Comparison of ENCODE assay signal across 21 cellular contexts in the genomic region with DNA sequence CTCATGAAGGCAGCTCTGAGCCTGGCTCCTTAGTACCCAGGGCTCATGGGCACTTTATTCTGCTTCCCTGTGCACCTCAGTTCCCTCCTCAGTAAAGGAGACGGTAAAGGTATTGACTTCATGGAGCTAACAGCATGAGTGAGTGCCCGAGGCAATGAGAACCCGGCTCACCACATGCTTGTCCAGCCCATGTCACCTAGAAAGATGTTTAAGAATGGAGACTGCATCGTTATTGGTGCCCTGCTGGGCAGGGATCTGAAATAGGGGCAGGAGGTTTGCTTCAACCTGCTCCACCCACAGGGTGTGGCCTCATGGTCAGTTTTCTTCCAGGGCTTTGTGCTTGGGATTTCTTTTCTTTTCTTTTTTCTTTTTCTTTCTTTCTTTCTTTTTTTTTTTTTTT. TPM values are rescaled to one million over a fixed set of nuclear protein-coding genes. Genes with fewer than 3 reads are reported as not detected.
DNase-seq lines count a peak whose midpoint lies in the region; ATAC-seq and TF ChIP-seq lines count a peak whose summit lies in the region.
"Had no signal": no experiment of that assay in that cellular context is flagged by ENCODE, and none has a peak within 500 bp of the region (broad histone marks: within the 10 kb centered on the region; RNA-seq: fewer than 3 reads in every experiment).

No MANE protein-coding gene starts in this region.

- ATAC-seq in Right ventricle myocardium inferior, result no peak
- no peak for ATAC-seq in Panc1
- no peak for ATAC-seq in HG02571 (IDR thresholded peaks at IDR 0.05; ENCODE audit: unreplicated experiment)
- ATAC-seq: A549 had no signal

- peaks cover 12% of the 10 kb centered on the region for H3K4me1 Mint-ChIP-seq in T-helper 2 cell treated with Interferon-gamma antibody and Interleukin-4, amounts not matched to agents 5 μg/mL and 100 μg/mL, for 36 hours (ENCODE audit: low read depth)

- H3K9ac ChIP-seq in mesendoderm (ENCODE audit: low read length), result no peak overlapping the region

- H3K4ac ChIP-seq in mesendoderm (ENCODE audit: low read depth, low read length), result no peak overlapping the region

- no peak overlapping the region for H3K4me2 ChIP-seq in mesendoderm (ENCODE audit: low read length)
- H3K4me2 ChIP-seq: A549 had no signal

- H3K4me3 ChIP-seq in left ventricle myocardium inferior, result no peak overlapping the region
- no peak overlapping the region for H3K4me3 ChIP-seq in Panc1 (ENCODE audit: low read depth in 2 of 2, low read length in 2 of 2)
- no peak overlapping the region for H3K4me3 ChIP-seq in mesendoderm (ENCODE audit: low read length)
- H3K4me3 ChIP-seq: A549, MG63 had no signal

- no peak overlapping the region for H3K27ac Mint-ChIP-seq in T-helper 2 cell treated with Interferon-gamma antibody and Interleukin-4, amounts not matched to agents 5 μg/mL and 100 μg/mL, for 36 hours

- H3K27me3 ChIP-seq in left ventricle myocardium inferior (ENCODE audit: low read depth) (no peaks in the 10 kb centered on the region), Panc1 (ENCODE audit: control insufficient read depth, insufficient read depth, low read length) (no peaks in the 10 kb centered on the region), mesendoderm (ENCODE audit: insufficient read depth, low read length, poor library complexity) (no peaks in the 10 kb centered on the region)
- H3K27me3 ChIP-seq: MG63 had no signal

- no peaks in the 10 kb centered on the region for H3K79me2 ChIP-seq in mesendoderm (ENCODE audit: control insufficient read depth, insufficient read depth, low read length)

- no CpG with 5 or more reads among the region's 4 CpGs for WGBS in mesendoderm (ENCODE audit: extremely low coverage, insufficient coverage, low lambda C conversion rate)

- TF ChIP-seq CTCF in left ventricle myocardium inferior (IDR thresholded peaks at IDR 0.05; ENCODE audit: borderline replicate concordance) (no peak), Panc1 (IDR thresholded peaks at IDR 0.05) (no peak), RWPE1 (conservative IDR thresholded peaks at IDR 0.05; ENCODE audit: low read depth) (no peak)

- no peak overlapping the region for H3K23ac ChIP-seq in mesendoderm (ENCODE audit: low read length)

- H3K9me3 Mint-ChIP-seq in T-helper 2 cell treated with Interferon-gamma antibody and Interleukin-4, amounts not matched to agents 5 μg/mL and 100 μg/mL, for 36 hours, result no peaks in the 10 kb centered on the region

- no peak overlapping the region for H3K18ac ChIP-seq in mesendoderm (ENCODE audit: low read length)

- H3K56ac ChIP-seq in mesendoderm (ENCODE audit: low read length), result no peak overlapping the region

- peak overlapping the region; percentile 54 for H3K27ac ChIP-seq in left ventricle myocardium inferior (replicated peaks)
- H3K27ac ChIP-seq in Panc1 (ENCODE audit: low read length), result no peak overlapping the region
- H3K27ac ChIP-seq in mesendoderm (ENCODE audit: low read depth, low read length), result no peak overlapping the region
- H3K27ac ChIP-seq in RWPE1, result no peak overlapping the region
- H3K27ac ChIP-seq: A549, C4-2B had no signal

- CTCF ChIA-PET in Panc1 (lab: Charles Lee), result no interaction called here
- CTCF ChIA-PET in RWPE1 (lab: Yijun Ruan, JAX), result no interaction called here

- H3K36me3 ChIP-seq in left ventricle myocardium inferior, result peaks cover 57% of the 10 kb centered on the region
- H3K36me3 ChIP-seq in Panc1 (ENCODE audit: control insufficient read depth, insufficient read depth, low read length), result no peaks in the 10 kb centered on the region
- H3K36me3 ChIP-seq in mesendoderm (ENCODE audit: control insufficient read depth, insufficient read depth, low read length), result no peaks in the 10 kb centered on the region

- in situ Hi-C loops in Panc1 (cut with HindIII; ENCODE audit: low pct_unique_long_range_greater_than_20kb, low sequenced_read_pairs), result no loop called here

- no peak overlapping the region for H3K4me3 Mint-ChIP-seq in T-helper 2 cell treated with Interferon-gamma antibody and Interleukin-4, amounts not matched to agents 5 μg/mL and 100 μg/mL, for 36 hours

- DNase-seq in left ventricle myocardium inferior, result no peak
- no peak for DNase-seq in Right ventricle myocardium inferior (ENCODE audit: missing footprints)
- DNase-seq in Panc1 (ENCODE audit: low read depth, low spot score), result no peak
- DNase-seq in mesendoderm, result peak; percentile 19
- DNase-seq in RWPE1 (ENCODE audit: low spot score), result no peak
- DNase-seq in T-helper 2 cell treated with Interferon-gamma antibody and Interleukin-4, amounts not matched to agents 5 μg/mL and 100 μg/mL, for 36 hours (ENCODE audit: low spot score), result no peak
- no peak for DNase-seq in NCI-H2196 treated with DMSO at 0.1 percent for 48 hours (lab: John Stamatoyannopoulos, UW; ENCODE audit: unreplicated experiment)
- DNase-seq: COR-L47, DMS153, EL, Karpas-422, MG63, NCI-H1092, NCI-H1694, NCI-H2227 treated with DMSO at 0.1 percent for 48 hours, NCI-H524, SHP77 treated with DMSO at 0.1 percent for 48 hours had no signal

- intact Hi-C loops in left ventricle myocardium inferior (cut with micrococcal nuclease) (no loop called here), Right ventricle myocardium inferior (cut with DNase I) (no loop called here), Panc1 (cut with micrococcal nuclease; ENCODE audit: unreplicated experiment) (no loop called here)

- H2BK120ac ChIP-seq in mesendoderm (ENCODE audit: low read depth, low read length), result no peak overlapping the region

- H4K8ac ChIP-seq in mesendoderm (ENCODE audit: low read depth, low read length), result no peak overlapping the region

- H3K79me1 ChIP-seq in mesendoderm (ENCODE audit: low read length), result no peaks in the 10 kb centered on the region

- H3K4me1 ChIP-seq in left ventricle myocardium inferior, result peaks cover 52% of the 10 kb centered on the region
- H3K4me1 ChIP-seq in Panc1 (ENCODE audit: control insufficient read depth, insufficient read depth, low read length), result no peaks in the 10 kb centered on the region
- H3K4me1 ChIP-seq in mesendoderm (ENCODE audit: control insufficient read depth, low read depth, low read length), result peaks cover 2% of the 10 kb centered on the region

- BruUV-seq in Panc1 (replicated peaks; lab: Mats Ljungman, UMichigan), result TSS peak; percentile 58

- POLR2A ChIA-PET in Panc1 (lab: Charles Lee), result no interaction called here
- POLR2A ChIA-PET in RWPE1 (lab: Yijun Ruan, JAX; ENCODE audit: low non-redundant PET), result no interaction called here

- H3K27me3 Mint-ChIP-seq in T-helper 2 cell treated with Interferon-gamma antibody and Interleukin-4, amounts not matched to agents 5 μg/mL and 100 μg/mL, for 36 hours (ENCODE audit: low read depth), result no peaks in the 10 kb centered on the region

- no peak overlapping the region for H2BK5ac ChIP-seq in mesendoderm (ENCODE audit: low read length)

- H3K36me3 Mint-ChIP-seq in T-helper 2 cell treated with Interferon-gamma antibody and Interleukin-4, amounts not matched to agents 5 μg/mL and 100 μg/mL, for 36 hours (ENCODE audit: low read depth), result peaks cover 3% of the 10 kb centered on the region

- H2BK15ac ChIP-seq in mesendoderm (replicated peaks; ENCODE audit: low read depth), result no peak overlapping the region

- no peak overlapping the region for H4K5ac ChIP-seq in mesendoderm (ENCODE audit: low read length)

- H2AK5ac ChIP-seq in mesendoderm (ENCODE audit: low read length), result no peak overlapping the region

- H3K9me3 ChIP-seq in left ventricle myocardium inferior (replicated peaks), result no peaks in the 10 kb centered on the region
- no peaks in the 10 kb centered on the region for H3K9me3 ChIP-seq in Panc1 (ENCODE audit: control insufficient read depth, insufficient read depth, low read depth, low read length)
- H3K9me3 ChIP-seq: A549, MG63 had no signal

RNA-seq across cellular contexts. Expression of a gene that starts 7.0 kb away (rescaled TPM):
- total RNA-seq in left ventricle myocardium inferior, result 4.8 TPM
- 5.5 TPM for total RNA-seq in Right ventricle myocardium inferior
- total RNA-seq in Panc1 (2021; ENCODE audit: unreplicated experiment), result not detected
- polyA plus RNA-seq in Panc1 (2012; ENCODE audit: insufficient read length), result not detected
- polyA plus RNA-seq in mesendoderm (2013, experiment 1 of 2), result 0.21 TPM
- polyA plus RNA-seq in mesendoderm (2013, experiment 2 of 2), result 0.24 TPM
- total RNA-seq: H4 had no signal
